ENCODE assay signal across 30 cellular contexts in the genomic region with DNA sequence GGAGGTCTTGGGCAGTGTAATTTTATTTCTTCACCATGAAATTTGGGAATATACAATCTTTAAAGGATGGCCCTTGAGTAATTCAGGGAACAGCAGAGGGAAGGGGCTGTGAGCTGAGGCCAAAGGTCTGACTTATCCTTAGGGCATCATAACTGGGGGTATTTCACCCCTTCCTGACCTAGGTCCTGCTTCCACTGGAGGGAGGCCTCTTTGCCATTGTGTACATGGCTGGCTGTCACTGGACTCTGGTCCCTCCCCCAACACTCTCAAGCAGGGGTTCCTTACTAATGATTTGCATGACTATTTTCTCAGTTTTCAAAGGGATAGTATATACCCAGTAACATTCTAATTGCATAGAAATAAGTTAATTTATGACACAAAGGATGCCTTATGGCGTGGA. TPM values are rescaled to one million over a fixed set of nuclear protein-coding genes. Genes with fewer than 3 reads are reported as not detected.
"Had no signal": no experiment of that assay in that cellular context is flagged by ENCODE, and none has a peak within 500 bp of the region (broad histone marks: within the 10 kb centered on the region; RNA-seq: fewer than 3 reads in every experiment).

No MANE protein-coding gene starts in this region.

- H3K27ac ChIP-seq: neural progenitor cell, ovary, parathyroid adenoma, psoas muscle, skin epidermis, stomach, thoracic aorta, tibial nerve, uterus had no signal

- H3K79me2 ChIP-seq: parathyroid adenoma had no signal

- H3K4me2 ChIP-seq: neural progenitor cell, smooth muscle cell had no signal

- H3K27me3 ChIP-seq: neural progenitor cell, ovary, spleen, thyroid gland, tibial nerve, upper lobe of right lung, uterus had no signal

- H3K4me3 ChIP-seq: neural progenitor cell, ovary, psoas muscle, skin epidermis, smooth muscle cell, spleen, stomach, thoracic aorta, thyroid gland, tibial nerve, upper lobe of right lung, uterus had no signal

- H3K9ac ChIP-seq: neural progenitor cell, parathyroid adenoma had no signal

- DNase-seq: naive thymus-derived CD4-positive, alpha-beta T cell; natural killer cell; occipital lobe; ovary; psoas muscle; right cardiac atrium; spleen; stimulated activated CD4-positive, alpha-beta T cell treated with anti-CD3 and anti-CD28 coated beads, Interleukin-12 subunit alpha, Interleukin-12 subunit beta, amount 100 ng/mL, for 4 hours; stimulated activated CD4-positive, alpha-beta T cell treated with anti-CD3 and anti-CD28 coated beads, Interleukin-1b, Interleukin-23, amount 100 ng/mL, for 48 hours; stimulated activated CD4-positive, alpha-beta T cell treated with anti-CD3 and anti-CD28 coated beads, Interleukin-4, amount 100 ng/mL, for 1 hour; stimulated activated CD4-positive, alpha-beta T cell treated with anti-CD3 and anti-CD28 coated beads, Interleukin-4, amount 100 ng/mL, for 4 hours; stimulated activated CD8-positive, alpha-beta memory T cell treated with anti-CD3 and anti-CD28 coated beads, Interleukin-4, amount 100 ng/mL, for 48 hours; stimulated activated naive B cell treated with anti-CD40 and anti-IgM and Interleukin-4, amounts not matched to agents 10 μg/mL and 1 μg/mL and 100 μg/mL, for 72 hours; stimulated activated naive CD4-positive, alpha-beta T cell treated with Interleukin-2 at 50 U/mL for 16 hours; stomach; thyroid gland; upper lobe of right lung; uterus had no signal

- H2AFZ ChIP-seq: parathyroid adenoma had no signal

- ATAC-seq: naive thymus-derived CD4-positive, alpha-beta T cell; natural killer cell; psoas muscle; right cardiac atrium; sciatic nerve; stimulated activated naive B cell treated with anti-CD40 and anti-IgM and Interleukin-4, amounts not matched to agents 10 μg/mL and 1 μg/mL and 100 μg/mL, for 72 hours had no signal

- H3K4me1 ChIP-seq: neural progenitor cell, parathyroid adenoma, psoas muscle, tibial nerve, upper lobe of right lung, uterus had no signal

- H3K36me3 ChIP-seq: neural progenitor cell, ovary, spleen, stomach, thoracic aorta, thyroid gland, tibial nerve, upper lobe of right lung, uterus had no signal

- H3K9me3 ChIP-seq: ovary, psoas muscle, spleen, stomach, thoracic aorta, thyroid gland, tibial nerve, upper lobe of right lung, uterus had no signal

RNA-seq across cellular contexts. Expression of a gene that starts 16.7 kb away (rescaled TPM):
- total RNA-seq: naive thymus-derived CD4-positive, alpha-beta T cell; natural killer cell; occipital lobe; osteoblast; renal cortical epithelial cell; smooth muscle cell; spleen; stomach; subcutaneous adipose tissue; temporal lobe; thyroid gland; tibial nerve; urinary bladder had no signal
- polyA plus RNA-seq: naive thymus-derived CD4-positive, alpha-beta T cell; ovary; smooth muscle cell; spleen had no signal
